In the genomic region with DNA sequence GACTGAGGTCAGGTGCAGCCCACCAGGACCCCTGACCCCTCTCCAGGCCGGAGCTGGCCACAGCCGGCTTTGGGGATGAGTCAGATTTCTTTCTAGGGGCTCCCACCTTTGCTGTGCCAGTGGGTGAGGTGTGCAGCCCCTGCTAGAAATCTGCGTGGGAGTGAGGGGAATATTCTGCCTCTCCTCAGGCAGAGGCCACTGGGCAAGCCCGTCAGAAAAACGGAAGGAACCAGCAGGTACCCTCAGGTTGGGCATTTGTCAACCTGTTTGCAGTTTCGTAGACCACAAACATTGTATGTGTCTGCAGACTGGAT, we compare ENCODE assay signal across 8 cellular contexts. TPM values are rescaled to one million over a fixed set of nuclear protein-coding genes. Genes with fewer than 3 reads are reported as not detected.
DNase-seq lines count a peak whose midpoint lies in the region; ATAC-seq and TF ChIP-seq lines count a peak whose summit lies in the region.

No MANE protein-coding gene starts in this region.

- peaks cover 34% of the 10 kb centered on the region for H3K4me1 ChIP-seq in muscle layer of colon (ENCODE audit: insufficient read depth, low read length)
- peaks cover 21% of the 10 kb centered on the region for H3K4me1 ChIP-seq in foreskin keratinocyte

- H3K36me3 ChIP-seq in muscle layer of colon (ENCODE audit: insufficient read depth, low read length) = no peaks in the 10 kb centered on the region

- H3K27ac ChIP-seq in muscle layer of colon (ENCODE audit: low read depth, low read length) = peak overlapping the region; percentile 89
- no peak overlapping the region for H3K27ac ChIP-seq in foreskin keratinocyte

- no peak for TF ChIP-seq CTCF in choroid plexus epithelial cell (conservative IDR thresholded peaks at IDR 0.05; ENCODE audit: low read depth, low read length)
- TF ChIP-seq CTCF in type B pancreatic cell (conservative IDR thresholded peaks at IDR 0.05) = no peak
- TF ChIP-seq CTCF in foreskin keratinocyte (conservative IDR thresholded peaks at IDR 0.05) = no peak

- DNase-seq in activated naive CD8-positive, alpha-beta T cell treated with anti-CD3 and anti-CD28 coated beads for 36 hours = no peak
- DNase-seq in choroid plexus epithelial cell (ENCODE audit: low read depth) = no peak
- no peak for DNase-seq in type B pancreatic cell (ENCODE audit: extremely low spot score, unreplicated experiment)
- no peak for DNase-seq in foreskin keratinocyte
- no peak for DNase-seq in medulla oblongata (ENCODE audit: extremely low spot score)
- no peak for DNase-seq in NK-92 (lab: John Stamatoyannopoulos, UW; ENCODE audit: unreplicated experiment)

- H3K36me3 Mint-ChIP-seq in activated naive CD8-positive, alpha-beta T cell = no peaks in the 10 kb centered on the region
- H3K36me3 Mint-ChIP-seq in activated naive CD8-positive, alpha-beta T cell treated with anti-CD3 and anti-CD28 coated beads for 36 hours = no peaks in the 10 kb centered on the region
- H3K36me3 Mint-ChIP-seq in type B pancreatic cell = no peaks in the 10 kb centered on the region

- ATAC-seq in foreskin keratinocyte = no peak

- H3K27me3 Mint-ChIP-seq in activated naive CD8-positive, alpha-beta T cell = no peaks in the 10 kb centered on the region
- H3K27me3 Mint-ChIP-seq in activated naive CD8-positive, alpha-beta T cell treated with anti-CD3 and anti-CD28 coated beads for 36 hours = peaks cover 13% of the 10 kb centered on the region
- H3K27me3 Mint-ChIP-seq in type B pancreatic cell = no peaks in the 10 kb centered on the region

- no peak overlapping the region for H3K27ac Mint-ChIP-seq in activated naive CD8-positive, alpha-beta T cell
- H3K27ac Mint-ChIP-seq in activated naive CD8-positive, alpha-beta T cell treated with anti-CD3 and anti-CD28 coated beads for 36 hours = no peak overlapping the region
- H3K27ac Mint-ChIP-seq in type B pancreatic cell = peak overlapping the region; percentile 92

- no peaks in the 10 kb centered on the region for H3K9me3 Mint-ChIP-seq in activated naive CD8-positive, alpha-beta T cell (ENCODE audit: low read depth)
- no peaks in the 10 kb centered on the region for H3K9me3 Mint-ChIP-seq in activated naive CD8-positive, alpha-beta T cell treated with anti-CD3 and anti-CD28 coated beads for 36 hours
- H3K9me3 Mint-ChIP-seq in type B pancreatic cell = no peaks in the 10 kb centered on the region

- H3K27me3 ChIP-seq in muscle layer of colon (ENCODE audit: control insufficient read depth in 1 of 2, insufficient read depth in 2 of 2, low read length in 2 of 2) (no peaks in the 10 kb centered on the region), foreskin keratinocyte (no peaks in the 10 kb centered on the region)

- H3K9ac ChIP-seq in muscle layer of colon (ENCODE audit: low read length) = peak overlapping the region; percentile 54

- peak overlapping the region; percentile 72 for H3K4me3 ChIP-seq in choroid plexus epithelial cell (ENCODE audit: low read depth, low read length)
- H3K4me3 ChIP-seq in muscle layer of colon (ENCODE audit: low read depth in 1 of 2, low read length in 2 of 2) = peak overlapping the region in 1 of 2 donors; percentile 97

- no peaks in the 10 kb centered on the region for H3K9me3 ChIP-seq in muscle layer of colon (ENCODE audit: low read length)

- H3K4me3 Mint-ChIP-seq in activated naive CD8-positive, alpha-beta T cell = peak overlapping the region; percentile 88
- H3K4me3 Mint-ChIP-seq in activated naive CD8-positive, alpha-beta T cell treated with anti-CD3 and anti-CD28 coated beads for 36 hours = no peak overlapping the region
- H3K4me3 Mint-ChIP-seq in type B pancreatic cell = peak overlapping the region; percentile 94

- peaks cover 19% of the 10 kb centered on the region for H3K4me1 Mint-ChIP-seq in activated naive CD8-positive, alpha-beta T cell (ENCODE audit: low read depth)
- H3K4me1 Mint-ChIP-seq in activated naive CD8-positive, alpha-beta T cell treated with anti-CD3 and anti-CD28 coated beads for 36 hours = peaks cover 21% of the 10 kb centered on the region
- peaks cover 26% of the 10 kb centered on the region for H3K4me1 Mint-ChIP-seq in type B pancreatic cell (ENCODE audit: unreplicated experiment)

RNA-seq across cellular contexts. Expression of a gene that starts 1.8 kb away (rescaled TPM):
- total RNA-seq in activated naive CD8-positive, alpha-beta T cell treated with anti-CD3 and anti-CD28 coated beads for 36 hours = 1 to 10 TPM; 1.6 to 2.3 TPM
- 72.7 and 98.4 TPM in 2 replicates for total RNA-seq in type B pancreatic cell (ENCODE audit: low replicate concordance)
- total RNA-seq in foreskin keratinocyte = 52.9 and 54.7 TPM in 2 replicates
- 31.4 and 35.8 TPM in 2 replicates for polyA plus RNA-seq in foreskin keratinocyte

Comparison
In these comparisons a context has a peak if more than half of its experiments do, and no peak if none do; other contexts are left out.
1. RNA of a gene that starts 1.8 kb away (total RNA-seq): 72.7 to 98.4 TPM in type B pancreatic cell and 52.9 to 54.7 TPM in foreskin keratinocyte; 1.6 to 2.3 TPM in activated naive CD8-positive, alpha-beta T cell treated with anti-CD3 and anti-CD28 coated beads for 36 hours; every median in the first group is over 10 times any median in the second.